8 cellular contexts compared by ENCODE assay signal in genomic region chr7:99379043-99379577, GRCh38. TPM values are rescaled to one million over a fixed set of nuclear protein-coding genes. Genes with fewer than 3 reads are reported as not detected.
DNase-seq lines count a peak whose midpoint lies in the region; ATAC-seq and TF ChIP-seq lines count a peak whose summit lies in the region.

No MANE protein-coding gene starts in this region.

- DNase-seq in NK-92 treated with Interleukin-12 subunit alpha and Interleukin-12 subunit beta, amount 100 ng/mL, for 24 hours (lab: John Stamatoyannopoulos, UW): peak; percentile 36
- DNase-seq in NK-92 (lab: John Stamatoyannopoulos, UW; ENCODE audit: unreplicated experiment) (no peak), SIG-M5 (lab: John Stamatoyannopoulos, UW) (peak; percentile 72), astrocyte of the cerebellum (ENCODE audit: low read depth) (peak; percentile 48), hepatic stellate cell (ENCODE audit: low spot score) (peak; percentile 89), smooth muscle cell (lab: John Stamatoyannopoulos, UW; ENCODE audit: unreplicated experiment) (peak; percentile 15)

- TF ChIP-seq CTCF in astrocyte of the cerebellum (IDR thresholded peaks at IDR 0.05; ENCODE audit: low read depth, low read length, missing control alignments): no peak
- TF ChIP-seq CTCF in smooth muscle cell (IDR thresholded peaks at IDR 0.05; ENCODE audit: borderline replicate concordance, insufficient read depth, poor library complexity, severe bottlenecking): no peak

- ATAC-seq in HG03432 (IDR thresholded peaks at IDR 0.05; ENCODE audit: unreplicated experiment): no peak
- no peak for ATAC-seq in GM18861 (IDR thresholded peaks at IDR 0.05; ENCODE audit: unreplicated experiment)

- H3K9ac ChIP-seq in smooth muscle cell (ENCODE audit: low read depth): no peak overlapping the region

- no peaks in the 10 kb centered on the region for H3K36me3 ChIP-seq in smooth muscle cell (ENCODE audit: low read depth)

- in situ Hi-C loops in astrocyte of the cerebellum (cut with HindIII; ENCODE audit: low sequenced_read_pairs): no loop called here

- peak overlapping the region; percentile 78 for H3K27ac ChIP-seq in smooth muscle cell (ENCODE audit: low read depth)

- H3K9me3 ChIP-seq in smooth muscle cell (replicated peaks; ENCODE audit: low read depth): no peaks in the 10 kb centered on the region

- peaks cover 4% of the 10 kb centered on the region for H3K4me1 ChIP-seq in smooth muscle cell (ENCODE audit: low read depth)

- 48% methylated on average over 7 of the region's 7 CpGs for WGBS in smooth muscle cell (ENCODE audit: low lambda C conversion rate)

- no peak overlapping the region for H2AFZ ChIP-seq in smooth muscle cell (ENCODE audit: low read depth)

- H3K4me2 ChIP-seq in smooth muscle cell: peak overlapping the region; percentile 47

- no peak overlapping the region for H3K4me3 ChIP-seq in astrocyte of the cerebellum (ENCODE audit: low read depth, low read length)
- no peak overlapping the region for H3K4me3 ChIP-seq in smooth muscle cell

- peaks cover 10% of the 10 kb centered on the region for H3F3A ChIP-seq in smooth muscle cell (ENCODE audit: low read depth)

- H4K20me1 ChIP-seq in smooth muscle cell (ENCODE audit: low read depth): peaks cover 65% of the 10 kb centered on the region

- H3K27me3 ChIP-seq in smooth muscle cell (ENCODE audit: low read depth): no peaks in the 10 kb centered on the region

- H3K79me2 ChIP-seq in smooth muscle cell (ENCODE audit: low read depth): peaks cover 75% of the 10 kb centered on the region

RNA-seq across cellular contexts. Expression of gene ARPC1B, which starts 4.6 kb away (rescaled TPM):
- 105 and 167 TPM in 2 replicates for total RNA-seq in smooth muscle cell
- 204 and 225 TPM in 2 replicates for polyA plus RNA-seq in smooth muscle cell

RNA-seq across cellular contexts. Expression of gene PDAP1, which starts 29.3 kb away (rescaled TPM):
- 57.5 and 89.4 TPM in 2 replicates for total RNA-seq in smooth muscle cell
- polyA plus RNA-seq in smooth muscle cell: 77.3 and 82.1 TPM in 2 replicates

RNA-seq across cellular contexts. Expression of gene BUD31, which starts 29.7 kb away (rescaled TPM):
- total RNA-seq in smooth muscle cell: 97.2 and 133 TPM in 2 replicates
- 222 and 249 TPM in 2 replicates for polyA plus RNA-seq in smooth muscle cell

RNA-seq across cellular contexts. Expression of gene ARPC1A, which starts 53.4 kb away (rescaled TPM):
- 80.8 and 85.0 TPM in 2 replicates for total RNA-seq in smooth muscle cell
- 109 and 113 TPM in 2 replicates for polyA plus RNA-seq in smooth muscle cell

RNA-seq across cellular contexts. Expression of gene PTCD1, which starts 59.5 kb away (rescaled TPM):
- 2.7 and 10.8 TPM in 2 replicates for total RNA-seq in smooth muscle cell
- polyA plus RNA-seq in smooth muscle cell: 4.5 and 6.6 TPM in 2 replicates
